In the genomic region with DNA sequence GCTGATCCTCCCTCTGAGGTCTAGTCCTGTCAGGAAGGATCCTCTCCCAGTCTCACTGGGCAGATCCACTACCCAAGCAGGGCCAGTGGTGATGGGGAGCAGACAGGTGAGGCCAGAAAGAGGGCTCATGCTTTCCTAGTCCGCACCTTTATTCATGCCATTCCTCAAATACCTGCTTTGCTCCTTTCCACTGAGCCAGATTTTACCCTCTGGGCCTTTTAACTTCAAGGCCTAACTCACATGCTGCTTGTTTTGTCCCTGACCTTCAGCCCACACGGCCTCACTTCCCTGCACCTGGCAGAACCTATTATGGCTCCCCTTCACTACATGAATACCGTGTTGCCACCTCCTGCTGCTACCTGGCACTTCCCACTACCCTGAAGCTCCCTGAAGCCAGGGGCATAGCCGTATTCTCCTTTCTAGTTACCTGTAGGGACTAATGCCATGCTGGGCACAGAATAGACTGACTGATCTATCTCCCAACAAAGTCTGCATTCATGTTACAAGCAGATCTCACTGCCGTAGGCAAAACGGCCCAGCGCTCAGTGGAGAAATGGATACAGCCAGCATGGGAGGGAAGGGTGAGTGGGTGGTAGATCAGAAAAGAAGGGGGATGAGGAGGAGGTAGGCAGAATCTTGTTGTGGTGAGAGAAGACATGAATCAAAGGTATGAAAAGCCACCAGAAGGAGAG, we compare ENCODE assay signal across 23 cellular contexts. TPM values are rescaled to one million over a fixed set of nuclear protein-coding genes. Genes with fewer than 3 reads are reported as not detected.
A peak's percentile ranks its signal among the peaks of the same experiment; 100 is the strongest.
DNase-seq lines count a peak whose midpoint lies in the region; ATAC-seq and TF ChIP-seq lines count a peak whose summit lies in the region.
"Had no signal": no experiment of that assay in that cellular context is flagged by ENCODE, and none has a peak within 500 bp of the region (broad histone marks: within the 10 kb centered on the region; RNA-seq: fewer than 3 reads in every experiment).

No MANE protein-coding gene starts in this region.

- intact Hi-C loops in right lobe of liver (cut with DNase I), result no loop called here

- H3K4me3 Mint-ChIP-seq in neural crest cell (no peak overlapping the region), type B pancreatic cell (no peak overlapping the region)
- H3K4me3 Mint-ChIP-seq: GM23338, IgD-negative memory B cell had no signal

- H3K4me1 Mint-ChIP-seq in neural crest cell, result peaks cover 20% of the 10 kb centered on the region
- H3K4me1 Mint-ChIP-seq in type B pancreatic cell (ENCODE audit: unreplicated experiment), result peaks cover 9% of the 10 kb centered on the region
- H3K4me1 Mint-ChIP-seq: IgD-negative memory B cell had no signal

- no peaks in the 10 kb centered on the region for H3K9me3 ChIP-seq in liver (ENCODE audit: control insufficient read depth in 4 of 4, low read length in 3 of 4)
- H3K9me3 ChIP-seq in right lobe of liver, result no peaks in the 10 kb centered on the region

- peaks cover 2 to 34% (median 21%) of the 10 kb centered on the region in 4 donors for H3K36me3 ChIP-seq in liver (ENCODE audit: control insufficient read depth in 4 of 4, insufficient read depth in 3 of 4, low read depth in 1 of 4, low read length in 3 of 4)
- H3K36me3 ChIP-seq in right lobe of liver, result peaks cover 0 to 31% (median 12%) of the 10 kb centered on the region in 4 donors

- H3K9ac ChIP-seq in liver (ENCODE audit: low read depth in 1 of 2, low read length in 2 of 2), result no peak overlapping the region

- ATAC-seq in right lobe of liver (no peak), GM19452 (IDR thresholded peaks at IDR 0.05; ENCODE audit: unreplicated experiment) (no peak), HG02678 (IDR thresholded peaks at IDR 0.05; ENCODE audit: unreplicated experiment) (no peak)
- ATAC-seq: GM12878, GM23338, SK-N-SH treated with all-trans-retinoic acid at 6 μM for 48 hours had no signal

- DNase-seq in right lobe of liver (no peak), neural crest cell (ENCODE audit: low read depth, low spot score) (no peak), type B pancreatic cell (ENCODE audit: extremely low spot score, unreplicated experiment) (no peak), NAMALWA (ENCODE audit: low spot score) (no peak)
- DNase-seq: COR-L47, DND-41, HCEC 1CT, NCI-H1105 treated with DMSO at 0.1 percent for 48 hours, NCI-H187, NCI-H69, SHP77 treated with DMSO at 0.1 percent for 48 hours had no signal

- H3K27me3 ChIP-seq in liver (ENCODE audit: control insufficient read depth in 4 of 4, insufficient read depth in 4 of 4, low read length in 3 of 4) (no peaks in the 10 kb centered on the region), right lobe of liver (no peaks in the 10 kb centered on the region)

- H3K9me3 Mint-ChIP-seq in neural crest cell (no peaks in the 10 kb centered on the region), type B pancreatic cell (no peaks in the 10 kb centered on the region)
- H3K9me3 Mint-ChIP-seq: GM23338 had no signal

- H3K27ac ChIP-seq in liver (ENCODE audit: low read depth in 1 of 2, low read length in 2 of 2) (peak overlapping the region; percentile 27 to 95), right lobe of liver (no peak overlapping the region), cingulate gyrus (ENCODE audit: low read depth, low read length) (peak overlapping the region; percentile 65)
- H3K27ac ChIP-seq: RWPE1 had no signal

- no peak overlapping the region for H3K4me3 ChIP-seq in liver (ENCODE audit: low read depth in 1 of 3, low read length in 3 of 3)
- H3K4me3 ChIP-seq in right lobe of liver, result no peak overlapping the region
- H3K4me3 ChIP-seq: GM12878, GM23338 had no signal

- no peak for TF ChIP-seq POLR2A in right lobe of liver (IDR thresholded peaks at IDR 0.05)

- H3K27me3 Mint-ChIP-seq in neural crest cell (ENCODE audit: low read depth) (peaks cover 7% of the 10 kb centered on the region), type B pancreatic cell (no peaks in the 10 kb centered on the region)

- TF ChIP-seq CTCF in liver (IDR thresholded peaks at IDR 0.05; ENCODE audit: low read depth, low read length, missing input control), result no peak
- no peak for TF ChIP-seq CTCF in right lobe of liver (IDR thresholded peaks at IDR 0.05)
- TF ChIP-seq CTCF in neural crest cell (conservative IDR thresholded peaks at IDR 0.05), result no peak
- TF ChIP-seq CTCF in type B pancreatic cell (conservative IDR thresholded peaks at IDR 0.05), result no peak

- H3K27ac Mint-ChIP-seq in neural crest cell (ENCODE audit: unreplicated experiment) (peak overlapping the region; percentile 57), type B pancreatic cell (peak overlapping the region; percentile 32)
- H3K27ac Mint-ChIP-seq: GM23338, IgD-negative memory B cell had no signal

- H3K4me1 ChIP-seq in liver (ENCODE audit: control insufficient read depth in 4 of 4, insufficient read depth in 4 of 4, low read length in 3 of 4) (peaks cover 3 to 35% (median 21%) of the 10 kb centered on the region in 4 donors), right lobe of liver (peaks cover 0 to 23% (median 8%) of the 10 kb centered on the region in 4 donors)

- no peak for TF ChIP-seq RAD21 in liver (IDR thresholded peaks at IDR 0.05)

- H3K36me3 Mint-ChIP-seq in neural crest cell (ENCODE audit: low read depth) (no peaks in the 10 kb centered on the region), type B pancreatic cell (peaks cover 15% of the 10 kb centered on the region)
- H3K36me3 Mint-ChIP-seq: IgD-negative memory B cell had no signal

- WGBS in liver, result 86% methylated on average over 7 of the region's 7 CpGs
- WGBS in right lobe of liver (ENCODE audit: insufficient coverage, low coverage, low lambda C conversion rate, missing lambda C conversion rate), result 87% methylated on average over 7 of the region's 7 CpGs

TF ChIP-seq in liver, 16 proteins besides CTCF, POLR2A, EP300 and RAD21:
- no peak for TF ChIP-seq TAF1 (conservative IDR thresholded peaks at IDR 0.05)
- no peak for TF ChIP-seq EGR1 (IDR thresholded peaks at IDR 0.05; ENCODE audit: low read depth in 2 of 2)
- no peak for TF ChIP-seq SP1 (IDR thresholded peaks at IDR 0.05)
- TF ChIP-seq HNF4A (conservative IDR thresholded peaks at IDR 0.05), result no peak
- TF ChIP-seq FOXA2 (IDR thresholded peaks at IDR 0.05), result no peak

RNA-seq across cellular contexts. Expression of a gene that starts 36.1 kb away (rescaled TPM):
- total RNA-seq in liver (10 to 100 TPM; 14.1 to 24.8 TPM), right lobe of liver (100 to 1,000 TPM in 1 of 6 experiments, 10 to 100 TPM in 5; 49.4 to 103 (median 74.5) TPM), neural crest cell (not detected in 2 replicates), type B pancreatic cell (ENCODE audit: low replicate concordance) (7.0 and 9.7 TPM in 2 replicates)
- 100 to 1,000 TPM in 1 of 2 donors, 10 to 100 TPM in 1; 80.6 to 103 TPM for polyA plus RNA-seq in liver
- total RNA-seq: A172, GM12878, NCI-H460 had no signal
- polyA plus RNA-seq: AG04450, IgD-negative memory B cell had no signal

RNA-seq across cellular contexts. Expression of a gene that starts 53.6 kb away (rescaled TPM):
- under 1 TPM in 1 of 2 donors, not detected in 1; 0.50 TPM for total RNA-seq in liver
- polyA plus RNA-seq in liver, result 1 to 10 TPM in 1 of 2 donors, not detected in 1; 1.4 TPM
- 1 to 10 TPM in 1 of 6 experiments, under 1 TPM in 2, not detected in 3; 0.51 to 1.1 (median 0.72) TPM for total RNA-seq in right lobe of liver
- not detected in 2 replicates for total RNA-seq in neural crest cell
- total RNA-seq in type B pancreatic cell (ENCODE audit: low replicate concordance), result 0.48 and 0.55 TPM in 2 replicates
- total RNA-seq: GM12878, GM23338, NCI-H460 had no signal
- polyA plus RNA-seq: GM12878, GM23338, IgD-negative memory B cell had no signal

Comparison
In these comparisons a context has a peak if more than half of its experiments do, and no peak if none do; other contexts are left out.
1. H3K27ac ChIP-seq: peak in liver (2 of 2) and cingulate gyrus (single experiment); none in right lobe of liver (0 of 3).